ENCODE assay signal across 8 cellular contexts in the genomic region with DNA sequence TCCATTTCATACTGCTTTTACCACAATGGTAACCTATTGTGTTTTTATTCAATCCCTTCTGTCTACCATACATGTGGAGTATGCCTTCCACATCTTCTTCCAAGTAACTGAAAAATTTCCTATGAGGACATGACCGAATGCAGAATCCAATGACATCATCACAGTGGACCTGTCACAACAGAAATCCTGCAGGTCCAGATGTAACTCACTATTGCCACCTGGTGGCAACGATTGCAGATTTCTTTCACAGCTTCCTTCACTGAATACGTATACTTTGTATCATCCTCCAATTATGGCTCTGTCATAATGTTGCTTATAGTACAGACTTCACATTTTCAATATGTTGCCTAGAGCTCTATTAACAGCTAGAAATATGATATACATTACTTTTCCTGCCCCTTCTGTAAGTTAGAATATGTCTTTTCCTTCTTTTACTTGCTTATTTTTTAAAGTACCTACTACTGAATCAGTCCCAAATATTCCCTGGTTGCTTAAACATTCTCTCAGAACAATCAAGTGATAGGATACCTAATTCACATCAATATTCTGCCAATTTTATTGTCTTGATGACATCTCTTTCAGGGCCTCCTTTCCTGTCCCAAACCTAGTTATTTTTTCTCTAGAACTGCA. TPM values are rescaled to one million over a fixed set of nuclear protein-coding genes. Genes with fewer than 3 reads are reported as not detected.
DNase-seq lines count a peak whose midpoint lies in the region; ATAC-seq, FAIRE-seq and TF ChIP-seq lines count a peak whose summit lies in the region.

No MANE protein-coding gene starts in this region.

- H3K9me3 ChIP-seq in neural cell (ENCODE audit: low read length) = no peaks in the 10 kb centered on the region

- peak; percentile 74 for TF ChIP-seq CTCF in D721Med (IDR thresholded peaks at IDR 0.05; ENCODE audit: insufficient read depth, missing control alignments)
- no peak for TF ChIP-seq CTCF in activated B cell treated with CpG ODN at 0.5 μM for 24 hours (IDR thresholded peaks at IDR 0.05)
- peak; percentile 85 for TF ChIP-seq CTCF in fibroblast of mammary gland (conservative IDR thresholded peaks at IDR 0.05; ENCODE audit: control insufficient read depth, insufficient read depth, low read depth, low read length)
- peak; percentile 88 for TF ChIP-seq CTCF in neural cell (IDR thresholded peaks at IDR 0.05; ENCODE audit: poor library complexity, severe bottlenecking)

- no peak for DNase-seq in D721Med (ENCODE audit: insufficient read length, low spot score)
- peak; percentile 19 for DNase-seq in GM19240 (ENCODE audit: insufficient read length, low spot score)
- DNase-seq in NCI-H2107 (lab: John Stamatoyannopoulos, UW) = peak; percentile 69
- no peak for DNase-seq in activated B cell treated with CpG ODN at 0.5 μM for 24 hours
- peak; percentile 88 for DNase-seq in fibroblast of mammary gland (ENCODE audit: low read depth)
- DNase-seq in central memory CD4-positive, alpha-beta T cell = no peak

- H3K4me3 ChIP-seq in fibroblast of mammary gland (ENCODE audit: control insufficient read depth, low read depth, low read length) (no peak overlapping the region), neural cell (ENCODE audit: low read length) (no peak overlapping the region)

- no peak overlapping the region for H2AFZ ChIP-seq in neural cell (ENCODE audit: low read depth, low read length)

- H3K36me3 Mint-ChIP-seq in activated B cell treated with CpG ODN at 0.5 μM for 24 hours (ENCODE audit: low read depth) = no peaks in the 10 kb centered on the region

- peak; percentile 86 for TF ChIP-seq RAD21 in neural cell (conservative IDR thresholded peaks at IDR 0.05)

- POLR2A ChIA-PET in activated B cell treated with CpG ODN at 0.5 μM for 24 hours (lab: Charles Lee) = no interaction called here

- H3K9ac ChIP-seq in neural cell (ENCODE audit: low read length) = no peak overlapping the region

- CTCF ChIA-PET in activated B cell treated with CpG ODN at 0.5 μM for 24 hours (lab: Charles Lee) = no interaction called here

- H3K27ac ChIP-seq in neural cell (ENCODE audit: low read length) = no peak overlapping the region

- no peaks in the 10 kb centered on the region for H3K27me3 Mint-ChIP-seq in activated B cell treated with CpG ODN at 0.5 μM for 24 hours

- H3K9me2 ChIP-seq in neural cell (ENCODE audit: insufficient read depth, low read length) = no peaks in the 10 kb centered on the region

- H3K9me3 Mint-ChIP-seq in activated B cell treated with CpG ODN at 0.5 μM for 24 hours = no peaks in the 10 kb centered on the region

- no peaks in the 10 kb centered on the region for H3F3A ChIP-seq in neural cell (ENCODE audit: insufficient read depth, low read length, poor library complexity, severe bottlenecking)

- no peak overlapping the region for H3K4me2 ChIP-seq in neural cell (ENCODE audit: low read length)

- H3K36me3 ChIP-seq in neural cell (ENCODE audit: insufficient read depth, low read length) = no peaks in the 10 kb centered on the region

- peak; percentile 96 for FAIRE-seq in D721Med (lab: Jason Lieb, UNC)

- H3K4me1 Mint-ChIP-seq in activated B cell treated with CpG ODN at 0.5 μM for 24 hours = no peaks in the 10 kb centered on the region

- no peak overlapping the region for H3K27ac Mint-ChIP-seq in activated B cell treated with CpG ODN at 0.5 μM for 24 hours

- H3K27me3 ChIP-seq in neural cell (ENCODE audit: insufficient read depth, low read depth, low read length) = no peaks in the 10 kb centered on the region

- H4K20me1 ChIP-seq in neural cell (ENCODE audit: insufficient read depth) = no peaks in the 10 kb centered on the region

- no peak overlapping the region for H3K4me3 Mint-ChIP-seq in activated B cell treated with CpG ODN at 0.5 μM for 24 hours

- H3K79me2 ChIP-seq in neural cell (replicated peaks; ENCODE audit: insufficient read depth, low read length) = no peaks in the 10 kb centered on the region

- ATAC-seq in HG03139 (IDR thresholded peaks at IDR 0.05; ENCODE audit: unreplicated experiment) (peak; percentile 96), activated B cell treated with CpG ODN at 0.5 μM for 24 hours (ENCODE audit: low read depth) (peak; percentile 52)

- intact Hi-C loops in activated B cell treated with CpG ODN at 0.5 μM for 24 hours (cut with micrococcal nuclease) = no loop called here

- TF ChIP-seq EP300 in neural cell (conservative IDR thresholded peaks at IDR 0.05; ENCODE audit: poor library complexity, severe bottlenecking) = no peak

TF ChIP-seq in neural cell, 6 proteins besides CTCF, POLR2A, EP300 and RAD21:
- no peak for TF ChIP-seq TAF1 (IDR thresholded peaks at IDR 0.05; ENCODE audit: low read depth)
- TF ChIP-seq SMC3 (conservative IDR thresholded peaks at IDR 0.05; ENCODE audit: poor library complexity) = peak; percentile 93

RNA-seq across cellular contexts. Expression of gene SLC13A1, which starts 45.4 kb away (rescaled TPM):
- total RNA-seq in activated B cell treated with CpG ODN at 0.5 μM for 24 hours = 0.05 TPM in 1 of 2 replicates, not detected in the other
- polyA plus RNA-seq in neural cell = not detected in 2 replicates
- not detected in 2 replicates for polyA minus RNA-seq in neural cell

Comparison
In these comparisons a context has a peak if more than half of its experiments do, and no peak if none do; other contexts are left out.
1. DNase-seq: peak in GM19240 (single experiment), NCI-H2107 (single experiment) and fibroblast of mammary gland (single experiment); none in D721Med (single experiment), activated B cell treated with CpG ODN at 0.5 μM for 24 hours (single experiment) and central memory CD4-positive, alpha-beta T cell (single experiment).